ENCODE assay signal across 14 cellular contexts in genomic region chr18:13378150-13378549, GRCh38.
DNase-seq lines count a peak whose midpoint lies in the region; ATAC-seq and TF ChIP-seq lines count a peak whose summit lies in the region.
"Had no signal": no experiment of that assay in that cellular context is flagged by ENCODE, and none has a peak within 500 bp of the region (broad histone marks: within the 10 kb centered on the region; RNA-seq: fewer than 3 reads in every experiment).

No MANE protein-coding gene starts in this region.

- H3K36me3 Mint-ChIP-seq in activated T-helper 1 cell treated with anti-CD3 and anti-CD28 coated beads, Interleukin-12 subunit alpha, Interleukin-12 subunit beta, Interleukin-2, Interleukin-4 antibody, amounts not matched to agents 30 ng/mL and 10 ng/mL and 1 ng/mL, durations not matched to agents 14 hours and 24 hours and 36 hours (ENCODE audit: low read depth) = no peaks in the 10 kb centered on the region
- no peaks in the 10 kb centered on the region for H3K36me3 Mint-ChIP-seq in progenitor cell of endocrine pancreas (ENCODE audit: insufficient read depth)

- no peak overlapping the region for H3K27ac ChIP-seq in foreskin keratinocyte
- H3K27ac ChIP-seq: C4-2B, pancreas had no signal

- H3K27me3 ChIP-seq in foreskin keratinocyte = peaks cover 2% of the 10 kb centered on the region
- H3K27me3 ChIP-seq: pancreas had no signal

- peak overlapping the region; percentile 95 for H3K27ac Mint-ChIP-seq in activated T-helper 1 cell treated with anti-CD3 and anti-CD28 coated beads, Interleukin-12 subunit alpha, Interleukin-12 subunit beta, Interleukin-2, Interleukin-4 antibody, amounts not matched to agents 30 ng/mL and 10 ng/mL and 1 ng/mL, durations not matched to agents 14 hours and 24 hours and 36 hours
- H3K27ac Mint-ChIP-seq in progenitor cell of endocrine pancreas = no peak overlapping the region

- H3K4me1 Mint-ChIP-seq in activated T-helper 1 cell treated with anti-CD3 and anti-CD28 coated beads, Interleukin-12 subunit alpha, Interleukin-12 subunit beta, Interleukin-2, Interleukin-4 antibody, amounts not matched to agents 30 ng/mL and 10 ng/mL and 1 ng/mL, durations not matched to agents 14 hours and 24 hours and 36 hours (ENCODE audit: low read depth) = peaks cover 81% of the 10 kb centered on the region
- no peaks in the 10 kb centered on the region for H3K4me1 Mint-ChIP-seq in progenitor cell of endocrine pancreas (ENCODE audit: low read depth)

- H3K27me3 Mint-ChIP-seq in activated T-helper 1 cell treated with anti-CD3 and anti-CD28 coated beads, Interleukin-12 subunit alpha, Interleukin-12 subunit beta, Interleukin-2, Interleukin-4 antibody, amounts not matched to agents 30 ng/mL and 10 ng/mL and 1 ng/mL, durations not matched to agents 14 hours and 24 hours and 36 hours (ENCODE audit: insufficient read depth) = peaks cover 4% of the 10 kb centered on the region
- H3K27me3 Mint-ChIP-seq in progenitor cell of endocrine pancreas = peaks cover 26% of the 10 kb centered on the region

- DNase-seq in stimulated activated CD4-positive, alpha-beta T cell treated with anti-CD3 and anti-CD28 coated beads, Interleukin-15, amount 100 ng/mL, for 24 hours = peak; percentile 34
- DNase-seq in stimulated activated CD4-positive, alpha-beta T cell treated with anti-CD3 and anti-CD28 coated beads, Interleukin-2, amount 100 ng/mL, for 48 hours = no peak
- DNase-seq in activated T-helper 1 cell treated with anti-CD3 and anti-CD28 coated beads, Interleukin-12 subunit alpha, Interleukin-12 subunit beta, Interleukin-2, Interleukin-4 antibody, amounts not matched to agents 30 ng/mL and 10 ng/mL and 1 ng/mL, durations not matched to agents 14 hours and 24 hours and 36 hours (ENCODE audit: low spot score) = no peak
- peak; percentile 8 for DNase-seq in midbrain (lab: John Stamatoyannopoulos, UW)
- no peak for DNase-seq in foreskin keratinocyte
- DNase-seq in progenitor cell of endocrine pancreas (ENCODE audit: low spot score, unreplicated experiment) = no peak
- DNase-seq in effector CD8-positive, alpha-beta T cell (lab: John Stamatoyannopoulos, UW) = no peak
- DNase-seq in cerebellum (ENCODE audit: low spot score) = no peak
- DNase-seq: NCI-H1105 treated with DMSO at 0.1 percent for 48 hours, NCI-H226, OCI-M1, pancreas had no signal

- no peak for ATAC-seq in foreskin keratinocyte
- ATAC-seq: K562 had no signal

- H3K4me1 ChIP-seq in foreskin keratinocyte = no peaks in the 10 kb centered on the region

- intact Hi-C loops in activated T-helper 1 cell treated with anti-CD3 and anti-CD28 coated beads, Interleukin-12 subunit alpha, Interleukin-12 subunit beta, Interleukin-2, Interleukin-4 antibody, amounts not matched to agents 30 ng/mL and 10 ng/mL and 1 ng/mL, durations not matched to agents 14 hours and 24 hours and 36 hours (cut with micrococcal nuclease) = loop anchor here (5.0 to 10.0 kb wide), 4 partner anchors 241 to 1526 kb away; partner anchors contain the start of genes CEP192 and CHMP1B

- H3K9me3 Mint-ChIP-seq in activated T-helper 1 cell treated with anti-CD3 and anti-CD28 coated beads, Interleukin-12 subunit alpha, Interleukin-12 subunit beta, Interleukin-2, Interleukin-4 antibody, amounts not matched to agents 30 ng/mL and 10 ng/mL and 1 ng/mL, durations not matched to agents 14 hours and 24 hours and 36 hours = no peaks in the 10 kb centered on the region
- H3K9me3 Mint-ChIP-seq in progenitor cell of endocrine pancreas (ENCODE audit: low read depth) = no peaks in the 10 kb centered on the region

- H3K4me3 Mint-ChIP-seq in activated T-helper 1 cell treated with anti-CD3 and anti-CD28 coated beads, Interleukin-12 subunit alpha, Interleukin-12 subunit beta, Interleukin-2, Interleukin-4 antibody, amounts not matched to agents 30 ng/mL and 10 ng/mL and 1 ng/mL, durations not matched to agents 14 hours and 24 hours and 36 hours = peak overlapping the region; percentile 74
- H3K4me3 Mint-ChIP-seq in progenitor cell of endocrine pancreas (ENCODE audit: low read depth) = no peak overlapping the region

- TF ChIP-seq CTCF in foreskin keratinocyte (conservative IDR thresholded peaks at IDR 0.05) = no peak
- no peak for TF ChIP-seq CTCF in progenitor cell of endocrine pancreas (IDR thresholded peaks at IDR 0.05; ENCODE audit: unreplicated experiment)

Comparison
In these comparisons a context has a peak if more than half of its experiments do, and no peak if none do; other contexts are left out.
1. DNase-seq: peak in stimulated activated CD4-positive, alpha-beta T cell treated with anti-CD3 and anti-CD28 coated beads, Interleukin-15, amount 100 ng/mL, for 24 hours (single experiment) and midbrain (single experiment); none in stimulated activated CD4-positive, alpha-beta T cell treated with anti-CD3 and anti-CD28 coated beads, Interleukin-2, amount 100 ng/mL, for 48 hours (0 of 2), activated T-helper 1 cell treated with anti-CD3 and anti-CD28 coated beads, Interleukin-12 subunit alpha, Interleukin-12 subunit beta, Interleukin-2, Interleukin-4 antibody, amounts not matched to agents 30 ng/mL and 10 ng/mL and 1 ng/mL, durations not matched to agents 14 hours and 24 hours and 36 hours (single experiment), foreskin keratinocyte (0 of 2), progenitor cell of endocrine pancreas (single experiment), effector CD8-positive, alpha-beta T cell (single experiment) and cerebellum (single experiment).